Comparison of ENCODE assay signal across 16 cellular contexts in genomic region chr4:139833131-139833930, GRCh38.
DNase-seq lines count a peak whose midpoint lies in the region; ATAC-seq and TF ChIP-seq lines count a peak whose summit lies in the region.
"Had no signal": no experiment of that assay in that cellular context is flagged by ENCODE, and none has a peak within 500 bp of the region (broad histone marks: within the 10 kb centered on the region; RNA-seq: fewer than 3 reads in every experiment).

No MANE protein-coding gene starts in this region.

- H3K4me1 Mint-ChIP-seq in glutamatergic neuron (ENCODE audit: low read depth, unreplicated experiment): peaks cover 63% of the 10 kb centered on the region
- H3K4me1 Mint-ChIP-seq: activated CD4-positive, alpha-beta T cell treated with anti-CD3 and anti-CD28 coated beads, Interleukin-2, amount 10 ng/mL, durations not matched to agents 24 days and 14 days had no signal

- peaks cover 16% of the 10 kb centered on the region for H3K9me3 Mint-ChIP-seq in glutamatergic neuron (ENCODE audit: unreplicated experiment)
- H3K9me3 Mint-ChIP-seq: activated CD4-positive, alpha-beta T cell treated with anti-CD3 and anti-CD28 coated beads, Interleukin-2, amount 10 ng/mL, durations not matched to agents 24 days and 14 days; HFFc6; T-helper 1 cell treated with Interleukin-12 subunit alpha and Interleukin-12 subunit beta and Interleukin-4 antibody, amounts not matched to agents 30 μg/mL and 1 μg/mL, for 36 hours had no signal

- H3K4me2 ChIP-seq in BLaER1: peak overlapping the region; percentile 20

- no peaks in the 10 kb centered on the region for H3K27me3 ChIP-seq in BLaER1
- H3K27me3 ChIP-seq: stomach had no signal

- no peak overlapping the region for H3K9ac ChIP-seq in BLaER1

- H3K27ac ChIP-seq in BLaER1: no peak overlapping the region
- H3K27ac ChIP-seq: RWPE1, stomach had no signal

- DNase-seq in NCI-H1092 treated with DMSO at 0.1 percent for 48 hours (lab: John Stamatoyannopoulos, UW) (peak; percentile 98), NCI-H524 treated with DMSO at 0.1 percent for 48 hours (lab: John Stamatoyannopoulos, UW) (peak; percentile 68), glutamatergic neuron (peak; percentile 82), HuH-7.5 (ENCODE audit: low spot score) (no peak), T-helper 9 cell (no peak)
- DNase-seq: activated CD4-positive, alpha-beta T cell treated with anti-CD3 and anti-CD28 coated beads, Interleukin-2, amount 10 ng/mL, durations not matched to agents 24 days and 14 days; activated T-cell treated with anti-CD3 and anti-CD28 coated beads, Interleukin-2, amount 50 U/mL, for 48 hours; HFFc6; KBM-7; posterior cingulate gyrus; stomach had no signal

- H3K27me3 Mint-ChIP-seq in glutamatergic neuron (ENCODE audit: unreplicated experiment): peaks cover 15% of the 10 kb centered on the region

- no peaks in the 10 kb centered on the region; the same call in 1 of the 2 replicates for H3K9me3 ChIP-seq in BLaER1
- H3K9me3 ChIP-seq: stomach had no signal

- H3K36me3 Mint-ChIP-seq in glutamatergic neuron (ENCODE audit: unreplicated experiment): peaks cover 5% of the 10 kb centered on the region

- peaks cover 14% of the 10 kb centered on the region for H3K36me3 ChIP-seq in BLaER1
- H3K36me3 ChIP-seq: stomach had no signal

- peak overlapping the region; percentile 97 for H3K27ac Mint-ChIP-seq in glutamatergic neuron (ENCODE audit: unreplicated experiment)
- H3K27ac Mint-ChIP-seq: activated CD4-positive, alpha-beta T cell treated with anti-CD3 and anti-CD28 coated beads, Interleukin-2, amount 10 ng/mL, durations not matched to agents 24 days and 14 days; HFFc6; T-helper 1 cell treated with Interleukin-12 subunit alpha and Interleukin-12 subunit beta and Interleukin-4 antibody, amounts not matched to agents 30 μg/mL and 1 μg/mL, for 36 hours had no signal

- ATAC-seq in GM19328 (IDR thresholded peaks at IDR 0.05; ENCODE audit: unreplicated experiment) (no peak), GM19023 (IDR thresholded peaks at IDR 0.05; ENCODE audit: unreplicated experiment) (no peak)

- H4K20me1 ChIP-seq in BLaER1: no peaks in the 10 kb centered on the region

- peak; percentile 64 for TF ChIP-seq CTCF in glutamatergic neuron (IDR thresholded peaks at IDR 0.05; ENCODE audit: partially characterized antibody, unreplicated experiment)

- peak overlapping the region; percentile 74 for H3K4me3 Mint-ChIP-seq in glutamatergic neuron (ENCODE audit: unreplicated experiment)
- H3K4me3 Mint-ChIP-seq: activated CD4-positive, alpha-beta T cell treated with anti-CD3 and anti-CD28 coated beads, Interleukin-2, amount 10 ng/mL, durations not matched to agents 24 days and 14 days; HFFc6; T-helper 1 cell treated with Interleukin-12 subunit alpha and Interleukin-12 subunit beta and Interleukin-4 antibody, amounts not matched to agents 30 μg/mL and 1 μg/mL, for 36 hours had no signal

- no peak overlapping the region for H3K4me3 ChIP-seq in BLaER1
- H3K4me3 ChIP-seq: stomach had no signal

- peaks cover 24% of the 10 kb centered on the region for H3K4me1 ChIP-seq in BLaER1

Comparison
In these comparisons a context has a peak if more than half of its experiments do, and no peak if none do; other contexts are left out.
1. DNase-seq: peak in NCI-H1092 treated with DMSO at 0.1 percent for 48 hours (single experiment), NCI-H524 treated with DMSO at 0.1 percent for 48 hours (single experiment) and glutamatergic neuron (single experiment); none in HuH-7.5 (single experiment) and T-helper 9 cell (single experiment).